In genomic region chr16:8806272-8806983, GRCh38 we compare ENCODE assay signal across 1 cellular context.
TF ChIP-seq lines count a peak whose summit lies in the region.

No MANE protein-coding gene starts in this region.

TF ChIP-seq in K562, 482 proteins besides CTCF, POLR2A, EP300 and RAD21 (continued from another document):
- TF ChIP-seq BRF2 (IDR thresholded peaks at IDR 0.05; ENCODE audit: borderline replicate concordance, insufficient read depth, insufficient read length) = no peak
- no peak for TF ChIP-seq XRCC5 (IDR thresholded peaks at IDR 0.05; ENCODE audit: low read depth, low read length)
- TF ChIP-seq RBM39 (optimal IDR thresholded peaks at IDR 0.05; ENCODE audit: low read depth, low read length) = no peak
- TF ChIP-seq, protein P1, sequence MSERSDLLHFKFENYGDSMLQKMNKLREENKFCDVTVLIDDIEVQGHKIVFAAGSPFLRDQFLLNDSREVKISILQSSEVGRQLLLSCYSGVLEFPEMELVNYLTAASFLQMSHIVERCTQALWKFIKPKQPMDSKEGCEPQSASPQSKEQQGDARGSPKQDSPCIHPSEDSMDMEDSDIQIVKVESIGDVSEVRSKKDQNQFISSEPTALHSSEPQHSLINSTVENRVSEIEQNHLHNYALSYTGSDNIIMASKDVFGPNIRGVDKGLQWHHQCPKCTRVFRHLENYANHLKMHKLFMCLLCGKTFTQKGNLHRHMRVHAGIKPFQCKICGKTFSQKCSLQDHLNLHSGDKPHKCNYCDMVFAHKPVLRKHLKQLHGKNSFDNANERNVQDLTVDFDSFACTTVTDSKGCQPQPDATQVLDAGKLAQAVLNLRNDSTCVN (CRISPR knock-in tag; IDR thresholded peaks at IDR 0.05) = no peak
- TF ChIP-seq, protein P2, sequence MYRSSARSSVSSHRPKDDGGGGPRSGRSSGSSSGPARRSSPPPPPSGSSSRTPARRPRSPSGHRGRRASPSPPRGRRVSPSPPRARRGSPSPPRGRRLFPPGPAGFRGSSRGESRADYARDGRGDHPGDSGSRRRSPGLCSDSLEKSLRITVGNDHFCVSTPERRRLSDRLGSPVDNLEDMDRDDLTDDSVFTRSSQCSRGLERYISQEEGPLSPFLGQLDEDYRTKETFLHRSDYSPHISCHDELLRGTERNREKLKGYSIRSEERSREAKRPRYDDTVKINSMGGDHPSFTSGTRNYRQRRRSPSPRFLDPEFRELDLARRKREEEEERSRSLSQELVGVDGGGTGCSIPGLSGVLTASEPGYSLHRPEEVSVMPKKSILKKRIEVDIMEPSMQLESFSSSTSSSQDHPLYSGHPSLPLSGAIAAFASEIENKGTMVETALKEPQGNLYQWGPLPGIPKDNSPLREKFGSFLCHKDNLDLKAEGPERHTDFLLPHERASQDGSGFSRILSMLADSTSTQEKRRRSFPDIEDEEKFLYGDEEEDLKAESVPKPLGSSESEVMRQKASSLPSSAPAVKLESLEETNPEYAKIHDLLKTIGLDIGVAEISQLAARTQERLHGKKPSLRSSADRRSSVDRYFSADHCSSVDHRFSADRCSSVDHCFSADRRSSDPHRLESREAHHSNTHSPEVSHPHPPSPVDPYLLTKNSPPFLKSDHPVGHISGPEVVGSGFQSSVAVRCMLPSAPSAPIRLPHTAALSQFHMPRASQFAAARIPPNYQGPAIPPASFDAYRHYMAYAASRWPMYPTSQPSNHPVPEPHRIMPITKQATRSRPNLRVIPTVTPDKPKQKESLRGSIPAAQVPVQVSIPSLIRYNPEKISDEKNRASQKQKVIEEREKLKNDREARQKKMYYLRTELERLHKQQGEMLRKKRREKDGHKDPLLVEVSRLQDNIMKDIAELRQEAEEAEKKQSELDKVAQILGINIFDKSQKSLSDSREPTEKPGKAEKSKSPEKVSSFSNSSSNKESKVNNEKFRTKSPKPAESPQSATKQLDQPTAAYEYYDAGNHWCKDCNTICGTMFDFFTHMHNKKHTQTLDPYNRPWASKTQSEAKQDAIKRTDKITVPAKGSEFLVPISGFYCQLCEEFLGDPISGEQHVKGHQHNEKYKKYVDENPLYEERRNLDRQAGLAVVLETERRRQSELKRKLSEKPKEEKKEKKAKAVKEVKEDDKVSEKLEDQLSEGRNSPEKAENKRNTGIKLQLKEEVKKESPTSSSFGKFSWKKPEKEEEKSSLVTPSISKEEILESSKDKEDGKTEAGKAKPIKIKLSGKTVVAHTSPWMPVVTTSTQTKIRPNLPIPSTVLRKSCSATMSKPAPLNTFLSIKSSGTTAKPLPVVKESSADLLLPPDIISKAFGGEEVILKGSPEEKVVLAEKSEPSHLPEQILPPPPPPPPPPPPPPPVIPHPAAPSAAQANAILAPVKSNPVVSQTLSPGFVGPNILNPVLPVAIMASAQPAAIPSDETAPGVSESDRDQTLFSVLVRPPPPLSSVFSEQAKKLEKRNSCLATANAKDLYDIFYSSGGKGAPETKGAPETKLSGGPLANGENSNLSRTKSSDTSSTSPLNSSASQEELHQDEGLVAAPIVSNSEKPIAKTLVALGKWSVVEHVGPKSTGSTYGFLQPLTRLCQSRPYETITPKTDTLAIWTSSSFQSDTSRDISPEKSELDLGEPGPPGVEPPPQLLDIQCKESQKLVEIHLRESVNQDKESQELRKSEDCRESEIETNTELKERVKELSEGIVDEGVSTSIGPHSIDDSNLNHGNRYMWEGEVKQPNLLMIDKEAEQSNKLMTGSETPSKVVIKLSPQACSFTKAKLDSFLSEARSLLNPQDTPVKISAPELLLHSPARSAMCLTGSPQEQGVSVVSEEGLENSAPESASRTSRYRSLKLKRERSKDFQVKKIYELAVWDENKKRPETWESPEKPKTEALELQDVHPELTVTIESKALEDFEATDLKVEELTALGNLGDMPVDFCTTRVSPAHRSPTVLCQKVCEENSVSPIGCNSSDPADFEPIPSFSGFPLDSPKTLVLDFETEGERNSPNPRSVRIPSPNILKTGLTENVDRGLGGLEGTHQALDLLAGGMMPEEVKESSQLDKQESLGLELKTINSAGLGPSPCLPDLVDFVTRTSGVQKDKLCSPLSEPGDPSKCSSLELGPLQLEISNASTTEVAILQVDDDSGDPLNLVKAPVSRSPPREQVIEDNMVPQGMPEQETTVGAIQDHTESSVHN (IDR thresholded peaks at IDR 0.05; ENCODE audit: borderline replicate concordance in 1 of 2, low read depth in 1 of 2) = no peak
- TF ChIP-seq ZNF140 (CRISPR knock-in tag; IDR thresholded peaks at IDR 0.05) = no peak
